8 cellular contexts compared by ENCODE assay signal in genomic region chr19:44657211-44657921, GRCh38. TPM values are rescaled to one million over a fixed set of nuclear protein-coding genes. Genes with fewer than 3 reads are reported as not detected.
DNase-seq lines count a peak whose midpoint lies in the region; ATAC-seq and TF ChIP-seq lines count a peak whose summit lies in the region.

No MANE protein-coding gene starts in this region.

- no peaks in the 10 kb centered on the region for H3K36me3 Mint-ChIP-seq in CD4-positive, CD25-positive, alpha-beta regulatory T cell

- peak overlapping the region in 1 of 3 donors; percentile 38 for H3K27ac Mint-ChIP-seq in CD4-positive, CD25-positive, alpha-beta regulatory T cell

- peaks cover 0 to 2% (median 0%) of the 10 kb centered on the region in 7 donors for H3K9me3 Mint-ChIP-seq in CD4-positive, CD25-positive, alpha-beta regulatory T cell

- no peaks in the 10 kb centered on the region for H3K4me1 ChIP-seq in CD4-positive, CD25-positive, alpha-beta regulatory T cell (ENCODE audit: control insufficient read depth, insufficient read depth, low read length, poor library complexity, severe bottlenecking)

- peak; percentile 90 for TF ChIP-seq CTCF in HFF-Myc (IDR thresholded peaks at IDR 0.05; ENCODE audit: low read depth, low read length, missing control alignments)

- H3K4me3 Mint-ChIP-seq in CD4-positive, CD25-positive, alpha-beta regulatory T cell: no peak overlapping the region

- no peaks in the 10 kb centered on the region for H3K27me3 Mint-ChIP-seq in CD4-positive, CD25-positive, alpha-beta regulatory T cell

- no peak overlapping the region for H3K4me3 ChIP-seq in CD4-positive, CD25-positive, alpha-beta regulatory T cell (ENCODE audit: low read depth, low read length)
- no peak overlapping the region for H3K4me3 ChIP-seq in HFF-Myc (replicated peaks; ENCODE audit: low read depth, low read length)

- no peaks in the 10 kb centered on the region for H3K27me3 ChIP-seq in CD4-positive, CD25-positive, alpha-beta regulatory T cell (ENCODE audit: control insufficient read depth, insufficient read depth, low read length)

- H3K36me3 ChIP-seq in CD4-positive, CD25-positive, alpha-beta regulatory T cell (ENCODE audit: control insufficient read depth, insufficient read depth, low read length): no peaks in the 10 kb centered on the region

- H3K27ac ChIP-seq in CD4-positive, CD25-positive, alpha-beta regulatory T cell (ENCODE audit: insufficient read depth, low read length, poor library complexity, severe bottlenecking): no peak overlapping the region

- peaks cover 0 to 12% (median 6%) of the 10 kb centered on the region in 4 donors for H3K4me1 Mint-ChIP-seq in CD4-positive, CD25-positive, alpha-beta regulatory T cell

- no peaks in the 10 kb centered on the region for H3K9me3 ChIP-seq in CD4-positive, CD25-positive, alpha-beta regulatory T cell (ENCODE audit: control insufficient read depth in 2 of 2, low read length in 2 of 2)

- ATAC-seq in CD4-positive, CD25-positive, alpha-beta regulatory T cell (ENCODE audit: low read depth in 2 of 2): peak; percentile 51 to 54
- no peak for ATAC-seq in GM19455 (IDR thresholded peaks at IDR 0.05; ENCODE audit: unreplicated experiment)

- DNase-seq in CD4-positive, CD25-positive, alpha-beta regulatory T cell: peak; percentile 22 to 62 (median 48)
- DNase-seq in HFF-Myc (ENCODE audit: extremely low read depth, low read depth) (no peak), RPMI8226 (peak; percentile 57), glomerular visceral epithelial cell (ENCODE audit: extremely low spot score) (peak; percentile 62), renal cortical epithelial cell (ENCODE audit: low read depth) (peak; percentile 32), hippocampal formation (lab: John Stamatoyannopoulos, UW) (no peak)
- DNase-seq in activated effector memory CD4-positive, alpha-beta T cell treated with Interleukin-2 at 50 U/mL for 16 hours: peak; percentile 38

RNA-seq across cellular contexts. Expression of gene PVR, which starts 13.7 kb away (rescaled TPM):
- 0.37 TPM for total RNA-seq in CD4-positive, CD25-positive, alpha-beta regulatory T cell
- polyA plus RNA-seq in CD4-positive, CD25-positive, alpha-beta regulatory T cell: under 1 TPM in 1 of 4 donors, not detected in 3; 0.25 TPM
- 230 and 248 TPM in 2 replicates for total RNA-seq in renal cortical epithelial cell

RNA-seq across cellular contexts. Expression of gene CEACAM19, which starts 13.9 kb away (rescaled TPM):
- total RNA-seq in CD4-positive, CD25-positive, alpha-beta regulatory T cell: not detected
- polyA plus RNA-seq in CD4-positive, CD25-positive, alpha-beta regulatory T cell: not detected
- total RNA-seq in renal cortical epithelial cell: under 0.01 and 9.4 TPM in 2 replicates

RNA-seq across cellular contexts. Expression of gene CEACAM16, which starts 41.6 kb away (rescaled TPM):
- total RNA-seq in CD4-positive, CD25-positive, alpha-beta regulatory T cell: not detected
- polyA plus RNA-seq in CD4-positive, CD25-positive, alpha-beta regulatory T cell: not detected
- total RNA-seq in renal cortical epithelial cell: not detected in 2 replicates

RNA-seq across cellular contexts. Expression of gene IGSF23, which starts 44.0 kb away (rescaled TPM):
- total RNA-seq in CD4-positive, CD25-positive, alpha-beta regulatory T cell: not detected
- polyA plus RNA-seq in CD4-positive, CD25-positive, alpha-beta regulatory T cell: not detected
- 0.17 and 2.7 TPM in 2 replicates for total RNA-seq in renal cortical epithelial cell

Comparison
In these comparisons a context has a peak if more than half of its experiments do, and no peak if none do; other contexts are left out.
1. DNase-seq: peak in CD4-positive, CD25-positive, alpha-beta regulatory T cell (3 of 3), RPMI8226 (single experiment), activated effector memory CD4-positive, alpha-beta T cell treated with Interleukin-2 at 50 U/mL for 16 hours (single experiment), glomerular visceral epithelial cell (single experiment) and renal cortical epithelial cell (single experiment); none in HFF-Myc (single experiment) and hippocampal formation (0 of 2).
2. RNA of gene PVR, which starts 13.7 kb away (total RNA-seq): 230 to 248 TPM in renal cortical epithelial cell; 0.37 TPM in CD4-positive, CD25-positive, alpha-beta regulatory T cell (single experiment); every median in the first group is over 100 times any median in the second.